Comparison of ENCODE assay signal across 8 cellular contexts in the genomic region with DNA sequence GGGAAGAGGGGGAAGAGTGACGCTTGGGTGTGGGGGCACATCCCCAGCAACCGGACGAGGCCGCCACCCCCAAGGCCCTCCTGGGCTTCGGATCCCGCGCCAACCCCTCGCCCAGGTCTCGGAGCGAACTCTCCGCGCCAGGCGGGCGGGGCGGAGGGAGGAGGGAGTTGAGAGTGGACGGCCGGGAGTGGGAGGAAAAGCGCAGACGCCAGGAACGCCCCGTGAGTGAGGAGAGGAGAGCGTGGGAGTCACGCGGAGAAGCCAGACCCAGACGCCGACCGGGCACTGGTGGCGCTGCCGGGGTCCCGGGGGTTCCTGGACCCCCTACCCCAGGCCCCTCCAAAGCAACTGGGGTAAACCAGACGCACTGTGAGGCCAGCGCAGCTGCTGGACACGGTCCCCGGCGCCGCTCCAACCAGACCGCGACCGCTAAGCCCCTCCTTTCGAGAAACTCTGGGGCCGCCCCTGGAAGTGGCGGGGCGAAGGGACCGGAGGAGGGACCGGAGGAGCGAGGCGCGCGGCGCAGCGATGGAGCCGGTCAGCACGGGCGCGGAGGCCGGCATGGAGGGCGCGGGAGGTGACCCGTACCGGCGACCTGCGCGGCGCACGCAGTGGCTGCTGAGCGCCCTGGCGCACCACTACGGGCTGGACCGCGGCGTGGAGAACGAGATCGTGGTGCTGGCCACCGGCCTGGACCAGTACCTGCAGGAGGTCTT. TPM values are rescaled to one million over a fixed set of nuclear protein-coding genes. Genes with fewer than 3 reads are reported as not detected.
DNase-seq lines count a peak whose midpoint lies in the region; ATAC-seq and TF ChIP-seq lines count a peak whose summit lies in the region.

A gene with protein sequence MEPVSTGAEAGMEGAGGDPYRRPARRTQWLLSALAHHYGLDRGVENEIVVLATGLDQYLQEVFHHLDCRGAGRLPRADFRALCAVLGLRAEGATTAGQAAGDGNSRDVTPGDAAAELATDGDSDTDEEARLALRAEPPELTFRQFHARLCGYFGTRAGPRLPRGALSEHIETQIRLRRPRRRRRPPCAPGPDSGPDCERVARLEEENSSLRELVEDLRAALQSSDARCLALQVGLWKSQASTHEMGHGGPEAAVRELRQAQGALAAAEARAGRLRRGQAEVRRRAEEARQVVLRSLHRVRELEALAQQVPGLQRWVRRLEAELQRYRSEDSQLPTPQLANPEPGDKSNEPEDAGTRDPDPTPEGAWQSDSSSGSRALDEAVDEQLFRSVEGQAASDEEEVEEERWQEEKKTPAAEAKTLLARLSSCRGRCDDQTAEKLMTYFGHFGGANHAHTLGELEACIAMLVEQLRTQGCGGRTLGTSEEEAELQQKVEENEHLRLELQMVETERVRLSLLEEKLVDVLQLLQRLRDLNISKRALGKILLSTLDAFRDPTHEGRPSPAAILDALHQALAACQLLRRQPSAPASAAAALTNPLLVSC (plus strand): TSS at position 204 of the 716 bp plus-strand sequence. CDS start 325 bp downstream, at position 529.

- peak; percentile 83 for DNase-seq in GM23338 (ENCODE audit: low spot score)
- peak; percentile 72 for DNase-seq in WTC11 (ENCODE audit: low spot score)
- peak; percentile 55 for DNase-seq in cardiac muscle cell (ENCODE audit: low read depth in 1 of 2, low spot score in 1 of 2)
- peak; percentile 40 for DNase-seq in progenitor cell of endocrine pancreas (ENCODE audit: low spot score, unreplicated experiment)
- DNase-seq in foreskin melanocyte: no peak
- DNase-seq in effector CD4-positive, alpha-beta T cell: no peak
- no peak for DNase-seq in central memory CD4-positive, alpha-beta T cell
- DNase-seq in NCI-H1436 treated with DMSO at 0.1 percent for 48 hours (lab: John Stamatoyannopoulos, UW): no peak

- CTCF ChIA-PET in WTC11 (lab: Charles Lee): interaction anchor here (1.3 kb wide), 1 partner anchor 31 kb away, joined by 3 read pairs; no protein-coding TSS in a partner anchor

- no peak for TF ChIP-seq CTCF in GM23338 (conservative IDR thresholded peaks at IDR 0.05; ENCODE audit: low read depth in 2 of 2)
- TF ChIP-seq CTCF in WTC11 (IDR thresholded peaks at IDR 0.05): no peak
- TF ChIP-seq CTCF in cardiac muscle cell (IDR thresholded peaks at IDR 0.05; ENCODE audit: low read depth, low read length): no peak
- no peak for TF ChIP-seq CTCF in progenitor cell of endocrine pancreas (IDR thresholded peaks at IDR 0.05; ENCODE audit: unreplicated experiment)

- H3K27me3 Mint-ChIP-seq in GM23338 (ENCODE audit: insufficient read depth, low read depth, poor library complexity) (peaks cover 67% of the 10 kb centered on the region), WTC11 (ENCODE audit: low read depth) (peaks cover 98% of the 10 kb centered on the region), progenitor cell of endocrine pancreas (peaks cover 38% of the 10 kb centered on the region)

- H3K4me1 ChIP-seq in GM23338 (ENCODE audit: insufficient read depth) (peaks cover 11% of the 10 kb centered on the region), cardiac muscle cell (ENCODE audit: low read depth) (no peaks in the 10 kb centered on the region)

- peaks cover 4% of the 10 kb centered on the region for H4K20me1 ChIP-seq in GM23338 (replicated peaks; ENCODE audit: insufficient read depth)

- H3K4me3 ChIP-seq in GM23338 (peak within 1 kb of the TSS; percentile 74), cardiac muscle cell (peak within 1 kb of the TSS; percentile 37)

- H3K27me3 ChIP-seq in GM23338 (ENCODE audit: insufficient read depth) (peaks cover 94% of the 10 kb centered on the region), cardiac muscle cell (peaks cover 92% of the 10 kb centered on the region)

- H3K36me3 Mint-ChIP-seq in GM23338 (ENCODE audit: low read depth) (peaks cover 3% of the 10 kb centered on the region; the same call in 1 of the 3 replicates), WTC11 (no peaks in the 10 kb centered on the region), progenitor cell of endocrine pancreas (ENCODE audit: insufficient read depth) (no peaks in the 10 kb centered on the region)

- ATAC-seq in GM23338 (peak; percentile 66), WTC11 (peak; percentile 71)

- H3K9me3 Mint-ChIP-seq in GM23338 (peaks cover 12% of the 10 kb centered on the region; the same call in 2 of the 3 replicates), WTC11 (peaks cover 6% of the 10 kb centered on the region), progenitor cell of endocrine pancreas (ENCODE audit: low read depth) (no peaks in the 10 kb centered on the region)

- POLR2A ChIA-PET in WTC11 (lab: Charles Lee): no interaction called here

- H3K27ac ChIP-seq in GM23338 (ENCODE audit: low read depth) (no peak within 1 kb of the TSS), cardiac muscle cell (no peak within 1 kb of the TSS)

- no peaks in the 10 kb centered on the region for H3K9me3 ChIP-seq in cardiac muscle cell (ENCODE audit: low read depth)

- H3K4me2 ChIP-seq in GM23338: peak within 1 kb of the TSS; percentile 94

- H3K36me3 ChIP-seq in GM23338 (ENCODE audit: insufficient read depth) (no peaks in the 10 kb centered on the region), cardiac muscle cell (no peaks in the 10 kb centered on the region)

- 0 out of 2 replicates have a peak, but pooled peaks cover 4% of the 10 kb centered on the region for H3K9me2 ChIP-seq in GM23338 (ENCODE audit: insufficient read depth)

- H3K79me2 ChIP-seq in GM23338 (replicated peaks; ENCODE audit: insufficient read depth): no peaks in the 10 kb centered on the region

- H3K4me3 Mint-ChIP-seq in GM23338 (peak within 1 kb of the TSS; percentile 78), WTC11 (peak within 1 kb of the TSS; percentile 75), progenitor cell of endocrine pancreas (ENCODE audit: low read depth) (peak within 1 kb of the TSS; percentile 64)

- peaks cover 4% of the 10 kb centered on the region; the same call in 1 of the 2 replicates for H3F3A ChIP-seq in GM23338 (replicated peaks; ENCODE audit: low read depth)

- peak within 1 kb of the TSS; percentile 98 for H2AFZ ChIP-seq in GM23338

- H3K27ac Mint-ChIP-seq in GM23338 (no peak within 1 kb of the TSS), WTC11 (no peak within 1 kb of the TSS), progenitor cell of endocrine pancreas (peak within 1 kb of the TSS; percentile 20)

- H3K4me1 Mint-ChIP-seq in GM23338 (peaks cover 41% of the 10 kb centered on the region), WTC11 (peaks cover 26% of the 10 kb centered on the region), progenitor cell of endocrine pancreas (ENCODE audit: low read depth) (peaks cover 18% of the 10 kb centered on the region)

TF ChIP-seq in GM23338, 12 proteins besides CTCF, POLR2A, EP300 and RAD21:
- TF ChIP-seq JUNB (IDR thresholded peaks at IDR 0.05; ENCODE audit: unreplicated experiment) (no peak), NANOG (IDR thresholded peaks at IDR 0.05; ENCODE audit: borderline replicate concordance) (no peak), POLR2AphosphoS5 (IDR thresholded peaks at IDR 0.05; ENCODE audit: low read depth) (0 out of 2 replicates have a peak, but pooled peaks have one; percentile 10), EZH2phosphoT487 (IDR thresholded peaks at IDR 0.05; ENCODE audit: unreplicated experiment) (no peak)

TF ChIP-seq in WTC11, 78 proteins besides CTCF, POLR2A, EP300 and RAD21 (continues in another document):
- no peak for TF ChIP-seq CREM (CRISPR knock-in tag; IDR thresholded peaks at IDR 0.05)
- TF ChIP-seq, protein P1, sequence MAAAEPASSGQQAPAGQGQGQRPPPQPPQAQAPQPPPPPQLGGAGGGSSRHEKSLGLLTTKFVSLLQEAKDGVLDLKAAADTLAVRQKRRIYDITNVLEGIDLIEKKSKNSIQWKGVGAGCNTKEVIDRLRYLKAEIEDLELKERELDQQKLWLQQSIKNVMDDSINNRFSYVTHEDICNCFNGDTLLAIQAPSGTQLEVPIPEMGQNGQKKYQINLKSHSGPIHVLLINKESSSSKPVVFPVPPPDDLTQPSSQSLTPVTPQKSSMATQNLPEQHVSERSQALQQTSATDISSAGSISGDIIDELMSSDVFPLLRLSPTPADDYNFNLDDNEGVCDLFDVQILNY (CRISPR knock-in tag; IDR thresholded peaks at IDR 0.05): no peak; the same call in 1 of the 2 replicates
- 0 out of 2 replicates have a peak, but pooled peaks have one; percentile 53 for TF ChIP-seq SP1 (CRISPR knock-in tag; conservative IDR thresholded peaks at IDR 0.05)
- TF ChIP-seq HMGXB4 (CRISPR knock-in tag; IDR thresholded peaks at IDR 0.05): no peak; the same call in 1 of the 2 replicates
- TF ChIP-seq TP53 (CRISPR knock-in tag; IDR thresholded peaks at IDR 0.05): peak; percentile 32
- no peak for TF ChIP-seq MYBL2 (CRISPR knock-in tag; IDR thresholded peaks at IDR 0.05)
- TF ChIP-seq SMAD4 (CRISPR knock-in tag; IDR thresholded peaks at IDR 0.05): no peak
- 0 out of 2 replicates have a peak, but pooled peaks have one; percentile 16 for TF ChIP-seq ZNF121 (CRISPR knock-in tag; IDR thresholded peaks at IDR 0.05)
- TF ChIP-seq FOXK1 (CRISPR knock-in tag; IDR thresholded peaks at IDR 0.05): no peak

RNA-seq across cellular contexts. Expression of the gene that starts here (rescaled TPM):
- 0.27 TPM in 1 of 2 replicates, not detected in the other for total RNA-seq in GM23338 (2014; rRNA removed; shearing (Covaris generic))
- polyA plus RNA-seq in GM23338 (2016; fragmentation: Nextera tagmentation; extraction: Ambion mirVana) (0.10 TPM in 1 of 2 replicates, not detected in the other), cardiac muscle cell (0.07 TPM in 1 of 2 replicates, not detected in the other)
- total RNA-seq in WTC11 (2021) (0.16 to 0.31 TPM (median 0.16 TPM) in 3 replicates), cardiac muscle cell (0.11 TPM in 1 of 2 replicates, not detected in the other), progenitor cell of endocrine pancreas (0.60 TPM in 2 replicates)

Comparison
In these comparisons a context has a peak if more than half of its experiments do, and no peak if none do; other contexts are left out.
1. Peak in DNase-seq, ATAC-seq, H3K4me3 ChIP-seq and H3K4me2 ChIP-seq in GM23338; RNA of the gene not detected or under 1 TPM.
2. Peak in DNase-seq and ATAC-seq in WTC11; RNA of the gene not detected or under 1 TPM.
3. Peak in DNase-seq and H3K4me3 ChIP-seq in cardiac muscle cell; RNA of the gene not detected or under 1 TPM.
4. Peak in DNase-seq in progenitor cell of endocrine pancreas; RNA of the gene not detected or under 1 TPM.